Comparison of ENCODE assay signal across 20 cellular contexts in the genomic region with DNA sequence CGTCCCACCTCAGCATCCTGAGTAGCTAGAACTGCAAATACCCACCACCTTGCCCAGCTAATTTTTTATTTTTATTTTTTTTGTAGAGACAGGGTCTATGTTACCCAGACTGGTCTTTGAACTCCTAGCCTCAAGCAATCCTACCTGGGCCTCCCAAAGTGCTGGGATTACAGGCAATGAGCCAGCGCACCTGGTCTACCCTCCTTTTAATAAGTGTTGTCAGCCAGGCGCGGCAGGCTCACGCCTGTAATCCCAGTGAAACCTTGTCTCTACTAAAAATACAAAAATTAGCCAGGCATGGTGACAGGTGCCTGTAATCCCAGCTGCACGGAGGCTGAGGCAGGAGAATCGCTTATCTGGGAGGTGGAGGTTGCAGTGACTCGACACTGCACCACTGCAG. TPM values are rescaled to one million over a fixed set of nuclear protein-coding genes. Genes with fewer than 3 reads are reported as not detected.
A peak's percentile ranks its signal among the peaks of the same experiment; 100 is the strongest.
DNase-seq lines count a peak whose midpoint lies in the region; ATAC-seq and TF ChIP-seq lines count a peak whose summit lies in the region.
"Had no signal": no experiment of that assay in that cellular context is flagged by ENCODE, and none has a peak within 500 bp of the region (broad histone marks: within the 10 kb centered on the region; RNA-seq: fewer than 3 reads in every experiment).

No MANE protein-coding gene starts in this region.

- H2BK120ac ChIP-seq in trophoblast cell (ENCODE audit: insufficient read depth, low read length, poor library complexity) = no peak overlapping the region

- H3K9me3 Mint-ChIP-seq in activated CD4-positive, alpha-beta T cell treated with anti-CD3 and anti-CD28 coated beads for 36 hours (ENCODE audit: low read depth) = peaks cover 2% of the 10 kb centered on the region
- H3K9me3 Mint-ChIP-seq in IgD-negative memory B cell (no peaks in the 10 kb centered on the region), nephron progenitor cell (peaks cover 3% of the 10 kb centered on the region)
- H3K9me3 Mint-ChIP-seq in natural killer cell treated with Interleukin-12 subunit alpha and Interleukin-12 subunit beta and Interleukin-15 and Interleukin-18, amount 100 ng/mL, for 72 hours = no peaks in the 10 kb centered on the region

- POLR2A ChIA-PET in activated CD4-positive, alpha-beta T cell treated with anti-CD3 and anti-CD28 coated beads for 36 hours (lab: Charles Lee) = no interaction called here

- H3K18ac ChIP-seq in trophoblast cell (ENCODE audit: low read length) = no peak overlapping the region

- H3K4me1 Mint-ChIP-seq in activated CD4-positive, alpha-beta T cell treated with anti-CD3 and anti-CD28 coated beads for 36 hours = peaks cover 63% of the 10 kb centered on the region
- H3K4me1 Mint-ChIP-seq in IgD-negative memory B cell (peaks cover 31 to 39% (median 33%) of the 10 kb centered on the region in 3 donors), nephron progenitor cell (no peaks in the 10 kb centered on the region)
- peaks cover 54 to 72% of the 10 kb centered on the region in 2 donors for H3K4me1 Mint-ChIP-seq in natural killer cell treated with Interleukin-12 subunit alpha and Interleukin-12 subunit beta and Interleukin-15 and Interleukin-18, amount 100 ng/mL, for 72 hours (ENCODE audit: low read depth in 2 of 2)

- no peak overlapping the region for H2AK5ac ChIP-seq in trophoblast cell (ENCODE audit: low read length)

- DNase-seq in activated CD4-positive, alpha-beta T cell treated with anti-CD3 and anti-CD28 coated beads for 36 hours = no peak
- no peak for DNase-seq in activated CD4-positive, alpha-beta T cell treated with anti-CD3 and anti-CD28 coated beads, Interleukin-2, amount 50 U/mL, for 4 hours
- no peak for DNase-seq in dorsolateral prefrontal cortex
- DNase-seq in natural killer cell treated with Interleukin-12 subunit alpha and Interleukin-12 subunit beta and Interleukin-15 and Interleukin-18, amount 100 ng/mL, for 72 hours (ENCODE audit: low spot score) = no peak
- no peak for DNase-seq in nephron progenitor cell
- DNase-seq in COLO668 (lab: John Stamatoyannopoulos, UW; ENCODE audit: unreplicated experiment) = no peak
- DNase-seq in trophoblast cell = no peak
- DNase-seq: 8988T, Calu3, DND-41, GDM1, HCEC 1CT, NCI-H1436, NCI-H2029 treated with DMSO at 0.1 percent for 48 hours, NCI-H2227 treated with DMSO at 0.1 percent for 48 hours, NCI-H526, OCI-M1 had no signal

- H3K27me3 Mint-ChIP-seq in activated CD4-positive, alpha-beta T cell treated with anti-CD3 and anti-CD28 coated beads for 36 hours = no peaks in the 10 kb centered on the region
- H3K27me3 Mint-ChIP-seq in IgD-negative memory B cell (no peaks in the 10 kb centered on the region), nephron progenitor cell (ENCODE audit: low read depth, poor library complexity) (no peaks in the 10 kb centered on the region)
- H3K27me3 Mint-ChIP-seq in natural killer cell treated with Interleukin-12 subunit alpha and Interleukin-12 subunit beta and Interleukin-15 and Interleukin-18, amount 100 ng/mL, for 72 hours = no peaks in the 10 kb centered on the region

- no peak overlapping the region for H4K8ac ChIP-seq in trophoblast cell (ENCODE audit: low read depth, low read length)

- peaks cover 3 to 6% of the 10 kb centered on the region in 2 experiments for H3K4me1 ChIP-seq in trophoblast cell (ENCODE audit: control insufficient read depth in 1 of 2, insufficient read depth in 2 of 2, low read length in 2 of 2)

- no CpG with 5 or more reads among the region's 8 CpGs for WGBS in trophoblast cell (ENCODE audit: extremely low coverage, insufficient coverage, insufficient read length)

- TF ChIP-seq CTCF in dorsolateral prefrontal cortex (IDR thresholded peaks at IDR 0.05 in 54 of 56, conservative IDR thresholded peaks at IDR 0.05 in 2 of 56; ENCODE audit: low read depth in 1 of 56, partially characterized antibody in 56 of 56) (no peak), nephron progenitor cell (IDR thresholded peaks at IDR 0.05) (no peak)

- intact Hi-C loops in activated CD4-positive, alpha-beta T cell treated with anti-CD3 and anti-CD28 coated beads for 36 hours (cut with DNase I, micrococcal nuclease) = no loop called here
- intact Hi-C loops in dorsolateral prefrontal cortex (cut with DNase I) = no loop called here

- H2AFZ ChIP-seq in trophoblast cell (ENCODE audit: insufficient read depth, low read length, poor library complexity) = no peak overlapping the region

- H4K12ac ChIP-seq in trophoblast cell (ENCODE audit: low read depth, low read length) = no peak overlapping the region

- no peak overlapping the region for H3K4me2 ChIP-seq in trophoblast cell (ENCODE audit: low read length)
- H3K4me2 ChIP-seq: BLaER1 treated with 17β-estradiol and CSF1 and Interleukin-3, amounts not matched to agents 10 nM and 100 nM had no signal

- H3K27ac Mint-ChIP-seq in activated CD4-positive, alpha-beta T cell treated with anti-CD3 and anti-CD28 coated beads for 36 hours = peak overlapping the region; percentile 55
- peak overlapping the region in 2 of 3 donors; percentile 23 to 86 for H3K27ac Mint-ChIP-seq in IgD-negative memory B cell
- peak overlapping the region; percentile 81 to 98 for H3K27ac Mint-ChIP-seq in natural killer cell treated with Interleukin-12 subunit alpha and Interleukin-12 subunit beta and Interleukin-15 and Interleukin-18, amount 100 ng/mL, for 72 hours
- H3K27ac Mint-ChIP-seq in nephron progenitor cell = no peak overlapping the region

- H3K27ac ChIP-seq in dorsolateral prefrontal cortex (peak overlapping the region in 41 of 59 donors; percentile 2 to 100 (median 72)), trophoblast cell (ENCODE audit: low read depth, low read length) (no peak overlapping the region)
- H3K27ac ChIP-seq: BLaER1 treated with 17β-estradiol and CSF1 and Interleukin-3, amounts not matched to agents 10 nM and 100 nM; RWPE1 had no signal

- H3K79me1 ChIP-seq in trophoblast cell (ENCODE audit: low read length) = no peaks in the 10 kb centered on the region

- no peak overlapping the region for H3K9ac ChIP-seq in trophoblast cell (ENCODE audit: low read length)
- H3K9ac ChIP-seq: BLaER1 treated with 17β-estradiol and CSF1 and Interleukin-3, amounts not matched to agents 10 nM and 100 nM had no signal

- H3K4ac ChIP-seq in trophoblast cell (ENCODE audit: low read depth, low read length) = no peak overlapping the region

- H2BK12ac ChIP-seq in trophoblast cell (ENCODE audit: low read length) = no peak overlapping the region

- no peak overlapping the region for H3K14ac ChIP-seq in trophoblast cell (ENCODE audit: low read length)

- peaks cover 6% of the 10 kb centered on the region for H3K36me3 Mint-ChIP-seq in activated CD4-positive, alpha-beta T cell treated with anti-CD3 and anti-CD28 coated beads for 36 hours (ENCODE audit: low read depth)
- H3K36me3 Mint-ChIP-seq in IgD-negative memory B cell (peaks cover 6% of the 10 kb centered on the region), nephron progenitor cell (ENCODE audit: low read depth) (no peaks in the 10 kb centered on the region)
- peaks cover 15% of the 10 kb centered on the region for H3K36me3 Mint-ChIP-seq in natural killer cell treated with Interleukin-12 subunit alpha and Interleukin-12 subunit beta and Interleukin-15 and Interleukin-18, amount 100 ng/mL, for 72 hours

- no peaks in the 10 kb centered on the region for H3K9me3 ChIP-seq in trophoblast cell (ENCODE audit: insufficient read depth, low read depth, low read length)
- H3K9me3 ChIP-seq: BLaER1 treated with 17β-estradiol and CSF1 and Interleukin-3, amounts not matched to agents 10 nM and 100 nM had no signal

- H3K36me3 ChIP-seq in trophoblast cell (ENCODE audit: control insufficient read depth in 1 of 2, insufficient read depth in 2 of 2, low read length in 2 of 2) = no peaks in the 10 kb centered on the region

- H3K27me3 ChIP-seq in dorsolateral prefrontal cortex (no peaks in the 10 kb centered on the region), trophoblast cell (ENCODE audit: insufficient read depth, low read length) (no peaks in the 10 kb centered on the region)
- H3K27me3 ChIP-seq: BLaER1 treated with 17β-estradiol and CSF1 and Interleukin-3, amounts not matched to agents 10 nM and 100 nM had no signal

- H3K23ac ChIP-seq in trophoblast cell (ENCODE audit: low read length) = no peak overlapping the region

- no peak overlapping the region for H3K4me3 ChIP-seq in dorsolateral prefrontal cortex
- H3K4me3 ChIP-seq in trophoblast cell (ENCODE audit: low read depth, low read length) = no peak overlapping the region
- H3K4me3 ChIP-seq: BLaER1 treated with 17β-estradiol and CSF1 and Interleukin-3, amounts not matched to agents 10 nM and 100 nM had no signal

- H2BK5ac ChIP-seq in trophoblast cell (ENCODE audit: low read depth, low read length, poor library complexity) = no peak overlapping the region

- CTCF ChIA-PET in activated CD4-positive, alpha-beta T cell treated with anti-CD3 and anti-CD28 coated beads for 36 hours (lab: Charles Lee) = no interaction called here

- no peak overlapping the region for H4K91ac ChIP-seq in trophoblast cell (ENCODE audit: low read depth, low read length)

- H3K4me3 Mint-ChIP-seq in activated CD4-positive, alpha-beta T cell treated with anti-CD3 and anti-CD28 coated beads for 36 hours = no peak overlapping the region
- H3K4me3 Mint-ChIP-seq in IgD-negative memory B cell (no peak overlapping the region), nephron progenitor cell (no peak overlapping the region)
- no peak overlapping the region for H3K4me3 Mint-ChIP-seq in natural killer cell treated with Interleukin-12 subunit alpha and Interleukin-12 subunit beta and Interleukin-15 and Interleukin-18, amount 100 ng/mL, for 72 hours

- H3K79me2 ChIP-seq in trophoblast cell (ENCODE audit: control insufficient read depth, insufficient read depth, low read length, poor library complexity) = no peaks in the 10 kb centered on the region

- ATAC-seq in activated CD4-positive, alpha-beta T cell treated with anti-CD3 and anti-CD28 coated beads for 36 hours = no peak
- ATAC-seq in natural killer cell treated with Interleukin-12 subunit alpha and Interleukin-12 subunit beta and Interleukin-15 and Interleukin-18, amount 100 ng/mL, for 72 hours = no peak

RNA-seq across cellular contexts. Expression of gene RFFL, which starts 19.3 kb away (rescaled TPM):
- total RNA-seq in activated CD4-positive, alpha-beta T cell treated with anti-CD3 and anti-CD28 coated beads for 36 hours = 10 to 100 TPM; 19.2 to 22.9 TPM
- polyA plus RNA-seq in IgD-negative memory B cell = 28.9 TPM
- 100 to 1,000 TPM in 3 of 120 experiments, 10 to 100 TPM in 117; 18.0 to 137 (median 45.5) TPM for total RNA-seq in dorsolateral prefrontal cortex
- 10 to 100 TPM; 87.6 to 91.5 TPM for total RNA-seq in natural killer cell treated with Interleukin-12 subunit alpha and Interleukin-12 subunit beta and Interleukin-15 and Interleukin-18, amount 100 ng/mL, for 72 hours
- 6.5 and 7.2 TPM in 2 replicates for polyA plus RNA-seq in trophoblast cell (2013)
